In the genomic region with DNA sequence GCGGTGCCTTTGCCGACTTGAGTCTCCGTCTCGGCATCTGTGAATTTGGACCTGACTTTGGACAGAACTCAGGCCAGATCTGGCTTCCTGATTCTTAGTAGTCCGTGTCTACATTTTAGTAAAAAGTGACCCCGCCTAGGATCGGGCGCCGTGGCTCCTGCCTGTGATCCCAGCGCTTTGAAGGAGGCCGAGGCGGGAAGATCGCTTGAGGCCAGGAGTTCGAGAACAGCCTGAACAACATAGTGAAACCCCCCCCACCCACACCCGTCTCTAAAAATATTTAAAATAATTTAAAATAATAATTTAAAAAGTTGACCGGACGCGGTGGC, we compare ENCODE assay signal across 1 cellular context.
TF ChIP-seq lines count a peak whose summit lies in the region.

No MANE protein-coding gene starts in this region.

TF ChIP-seq in H1, 55 proteins besides CTCF, POLR2A, EP300 and RAD21:
- TF ChIP-seq, protein P1, sequence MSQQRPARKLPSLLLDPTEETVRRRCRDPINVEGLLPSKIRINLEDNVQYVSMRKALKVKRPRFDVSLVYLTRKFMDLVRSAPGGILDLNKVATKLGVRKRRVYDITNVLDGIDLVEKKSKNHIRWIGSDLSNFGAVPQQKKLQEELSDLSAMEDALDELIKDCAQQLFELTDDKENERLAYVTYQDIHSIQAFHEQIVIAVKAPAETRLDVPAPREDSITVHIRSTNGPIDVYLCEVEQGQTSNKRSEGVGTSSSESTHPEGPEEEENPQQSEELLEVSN (IDR thresholded peaks at IDR 0.05), result 0 out of 2 replicates have a peak, but pooled peaks have one; percentile 33
- TF ChIP-seq, protein P2, sequence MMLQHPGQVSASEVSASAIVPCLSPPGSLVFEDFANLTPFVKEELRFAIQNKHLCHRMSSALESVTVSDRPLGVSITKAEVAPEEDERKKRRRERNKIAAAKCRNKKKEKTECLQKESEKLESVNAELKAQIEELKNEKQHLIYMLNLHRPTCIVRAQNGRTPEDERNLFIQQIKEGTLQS (IDR thresholded peaks at IDR 0.05; ENCODE audit: insufficient read depth, low read depth, low read length), result no peak
- TF ChIP-seq ASH2L (IDR thresholded peaks at IDR 0.05; ENCODE audit: low read length), result peak; percentile 3
- no peak for TF ChIP-seq RBBP5 (IDR thresholded peaks at IDR 0.05; ENCODE audit: borderline replicate concordance, low read depth, low read length)
